Comparison of ENCODE assay signal across 1 cellular context in the genomic region with DNA sequence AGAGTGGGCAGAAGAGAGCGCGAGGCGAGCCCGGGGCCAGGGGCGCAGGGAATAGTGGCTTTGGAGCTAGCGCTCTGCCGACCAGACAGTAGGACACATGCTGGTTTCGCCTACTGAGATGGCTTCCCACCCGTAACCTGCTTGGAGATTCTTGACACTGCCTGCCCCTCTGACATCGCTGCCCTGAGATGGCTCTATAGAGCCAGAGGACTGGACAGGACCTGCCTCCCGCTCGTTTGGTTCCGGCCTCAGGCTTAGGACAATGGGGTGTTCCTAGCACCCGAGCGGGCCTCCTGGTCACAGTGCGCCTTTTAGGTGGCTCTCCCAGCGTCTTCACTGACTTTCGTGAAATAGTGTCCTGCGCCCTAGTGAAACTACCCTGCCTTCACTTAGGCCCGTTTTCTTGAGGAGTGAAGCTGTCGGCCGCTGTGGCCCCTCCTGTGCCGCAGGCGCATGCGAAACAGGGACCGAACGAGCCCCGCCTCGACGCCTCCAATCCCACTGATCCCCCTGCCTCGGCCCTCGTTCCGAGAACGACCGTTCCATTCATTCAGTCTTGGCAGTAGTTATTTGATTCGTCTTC.
TF ChIP-seq lines count a peak whose summit lies in the region.

No MANE protein-coding gene starts in this region.

TF ChIP-seq in HEK293, 187 proteins besides CTCF, POLR2A, EP300 and RAD21 (continued from another document):
- TF ChIP-seq ZEB2 (tag by site-specific recombination; IDR thresholded peaks at IDR 0.05) (no peak), ZIC2 (tag by site-specific recombination; IDR thresholded peaks at IDR 0.05) (no peak), SETDB1 (IDR thresholded peaks at IDR 0.05; ENCODE audit: insufficient read length, low read length) (no peak), ZNF18 (tag by site-specific recombination; IDR thresholded peaks at IDR 0.05) (no peak), ZFHX2 (tag by site-specific recombination; conservative IDR thresholded peaks at IDR 0.05) (peak; percentile 0; the same call in 1 of the 2 replicates), ZNF571 (tag by site-specific recombination; IDR thresholded peaks at IDR 0.05) (no peak), ZNF701 (tag by site-specific recombination; IDR thresholded peaks at IDR 0.05) (no peak), ZNF37A (tag by site-specific recombination; IDR thresholded peaks at IDR 0.05) (no peak), ZNF555 (tag by site-specific recombination; conservative IDR thresholded peaks at IDR 0.05) (no peak), ZNF24 (tag by site-specific recombination; IDR thresholded peaks at IDR 0.05) (no peak), ZNF548 (tag by site-specific recombination; IDR thresholded peaks at IDR 0.05) (no peak), GLI2 (tag by site-specific recombination; IDR thresholded peaks at IDR 0.05; ENCODE audit: borderline replicate concordance, low read depth) (no peak), KLF16 (tag by site-specific recombination; IDR thresholded peaks at IDR 0.05) (no peak), ZNF140 (tag by site-specific recombination; IDR thresholded peaks at IDR 0.05) (no peak), ZNF157 (tag by site-specific recombination; IDR thresholded peaks at IDR 0.05) (no peak), BCL11B (tag by site-specific recombination; IDR thresholded peaks at IDR 0.05; ENCODE audit: low read depth) (no peak), ZNF214 (tag by site-specific recombination; IDR thresholded peaks at IDR 0.05; ENCODE audit: borderline replicate concordance) (no peak), ZBTB20 (tag by site-specific recombination; IDR thresholded peaks at IDR 0.05) (peak; percentile 44; the same call in 1 of the 2 replicates), ZXDB (tag by site-specific recombination; IDR thresholded peaks at IDR 0.05) (no peak), ZNF10 (tag by site-specific recombination; IDR thresholded peaks at IDR 0.05) (no peak), ZBTB17 (tag by site-specific recombination; IDR thresholded peaks at IDR 0.05) (peak; percentile 78), KLF17 (tag by site-specific recombination; IDR thresholded peaks at IDR 0.05) (no peak), ZNF112 (tag by site-specific recombination; IDR thresholded peaks at IDR 0.05) (no peak), ZNF26 (tag by site-specific recombination; IDR thresholded peaks at IDR 0.05) (no peak), KLF8 (tag by site-specific recombination; IDR thresholded peaks at IDR 0.05) (no peak), BCL11A (tag by site-specific recombination; IDR thresholded peaks at IDR 0.05; ENCODE audit: low read depth) (no peak), GLIS1 (tag by site-specific recombination; IDR thresholded peaks at IDR 0.05) (no peak), ZNF501 (tag by site-specific recombination; IDR thresholded peaks at IDR 0.05) (0 out of 2 replicates have a peak, but pooled peaks have one; percentile 15), ZNF561 (tag by site-specific recombination; IDR thresholded peaks at IDR 0.05; ENCODE audit: borderline replicate concordance) (no peak), PRDM1 (tag by site-specific recombination; IDR thresholded peaks at IDR 0.05) (peak; percentile 57; the same call in 1 of the 2 replicates)
- TF ChIP-seq, protein P1, sequence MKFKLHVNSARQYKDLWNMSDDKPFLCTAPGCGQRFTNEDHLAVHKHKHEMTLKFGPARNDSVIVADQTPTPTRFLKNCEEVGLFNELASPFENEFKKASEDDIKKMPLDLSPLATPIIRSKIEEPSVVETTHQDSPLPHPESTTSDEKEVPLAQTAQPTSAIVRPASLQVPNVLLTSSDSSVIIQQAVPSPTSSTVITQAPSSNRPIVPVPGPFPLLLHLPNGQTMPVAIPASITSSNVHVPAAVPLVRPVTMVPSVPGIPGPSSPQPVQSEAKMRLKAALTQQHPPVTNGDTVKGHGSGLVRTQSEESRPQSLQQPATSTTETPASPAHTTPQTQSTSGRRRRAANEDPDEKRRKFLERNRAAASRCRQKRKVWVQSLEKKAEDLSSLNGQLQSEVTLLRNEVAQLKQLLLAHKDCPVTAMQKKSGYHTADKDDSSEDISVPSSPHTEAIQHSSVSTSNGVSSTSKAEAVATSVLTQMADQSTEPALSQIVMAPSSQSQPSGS (tag by site-specific recombination; IDR thresholded peaks at IDR 0.05; ENCODE audit: low read depth): no peak
- TF ChIP-seq, protein P2, sequence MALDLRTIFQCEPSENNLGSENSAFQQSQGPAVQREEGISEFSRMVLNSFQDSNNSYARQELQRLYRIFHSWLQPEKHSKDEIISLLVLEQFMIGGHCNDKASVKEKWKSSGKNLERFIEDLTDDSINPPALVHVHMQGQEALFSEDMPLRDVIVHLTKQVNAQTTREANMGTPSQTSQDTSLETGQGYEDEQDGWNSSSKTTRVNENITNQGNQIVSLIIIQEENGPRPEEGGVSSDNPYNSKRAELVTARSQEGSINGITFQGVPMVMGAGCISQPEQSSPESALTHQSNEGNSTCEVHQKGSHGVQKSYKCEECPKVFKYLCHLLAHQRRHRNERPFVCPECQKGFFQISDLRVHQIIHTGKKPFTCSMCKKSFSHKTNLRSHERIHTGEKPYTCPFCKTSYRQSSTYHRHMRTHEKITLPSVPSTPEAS (tag by site-specific recombination; IDR thresholded peaks at IDR 0.05): no peak
- TF ChIP-seq, protein P3, sequence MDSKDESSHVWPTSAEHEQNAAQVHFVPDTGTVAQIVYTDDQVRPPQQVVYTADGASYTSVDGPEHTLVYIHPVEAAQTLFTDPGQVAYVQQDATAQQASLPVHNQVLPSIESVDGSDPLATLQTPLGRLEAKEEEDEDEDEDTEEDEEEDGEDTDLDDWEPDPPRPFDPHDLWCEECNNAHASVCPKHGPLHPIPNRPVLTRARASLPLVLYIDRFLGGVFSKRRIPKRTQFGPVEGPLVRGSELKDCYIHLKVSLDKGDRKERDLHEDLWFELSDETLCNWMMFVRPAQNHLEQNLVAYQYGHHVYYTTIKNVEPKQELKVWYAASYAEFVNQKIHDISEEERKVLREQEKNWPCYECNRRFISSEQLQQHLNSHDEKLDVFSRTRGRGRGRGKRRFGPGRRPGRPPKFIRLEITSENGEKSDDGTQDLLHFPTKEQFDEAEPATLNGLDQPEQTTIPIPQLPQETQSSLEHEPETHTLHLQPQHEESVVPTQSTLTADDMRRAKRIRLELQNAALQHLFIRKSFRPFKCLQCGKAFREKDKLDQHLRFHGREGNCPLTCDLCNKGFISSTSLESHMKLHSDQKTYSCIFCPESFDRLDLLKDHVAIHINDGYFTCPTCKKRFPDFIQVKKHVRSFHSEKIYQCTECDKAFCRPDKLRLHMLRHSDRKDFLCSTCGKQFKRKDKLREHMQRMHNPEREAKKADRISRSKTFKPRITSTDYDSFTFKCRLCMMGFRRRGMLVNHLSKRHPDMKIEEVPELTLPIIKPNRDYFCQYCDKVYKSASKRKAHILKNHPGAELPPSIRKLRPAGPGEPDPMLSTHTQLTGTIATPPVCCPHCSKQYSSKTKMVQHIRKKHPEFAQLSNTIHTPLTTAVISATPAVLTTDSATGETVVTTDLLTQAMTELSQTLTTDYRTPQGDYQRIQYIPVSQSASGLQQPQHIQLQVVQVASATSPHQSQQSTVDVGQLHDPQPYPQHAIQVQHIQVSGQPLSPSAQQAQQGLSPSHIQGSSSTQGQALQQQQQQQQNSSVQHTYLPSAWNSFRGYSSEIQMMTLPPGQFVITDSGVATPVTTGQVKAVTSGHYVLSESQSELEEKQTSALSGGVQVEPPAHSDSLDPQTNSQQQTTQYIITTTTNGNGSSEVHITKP (tag by site-specific recombination; IDR thresholded peaks at IDR 0.05): 0 out of 2 replicates have a peak, but pooled peaks have one; percentile 8
- TF ChIP-seq, protein P4, sequence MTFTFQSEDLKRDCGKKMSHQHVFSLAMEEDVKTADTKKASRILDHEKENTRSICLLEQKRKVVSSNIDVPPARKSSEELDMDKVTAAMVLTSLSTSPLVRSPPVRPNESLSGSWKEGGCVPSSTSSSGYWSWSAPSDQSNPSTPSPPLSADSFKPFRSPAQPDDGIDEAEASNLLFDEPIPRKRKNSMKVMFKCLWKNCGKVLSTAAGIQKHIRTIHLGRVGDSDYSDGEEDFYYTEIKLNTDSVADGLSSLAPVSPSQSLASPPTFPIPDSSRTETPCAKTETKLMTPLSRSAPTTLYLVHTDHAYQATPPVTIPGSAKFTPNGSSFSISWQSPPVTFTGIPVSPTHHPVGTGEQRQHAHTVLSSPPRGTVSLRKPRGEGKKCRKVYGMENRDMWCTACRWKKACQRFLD (tag by site-specific recombination; IDR thresholded peaks at IDR 0.05): no peak
